ENCODE assay signal across 8 cellular contexts in the genomic region with DNA sequence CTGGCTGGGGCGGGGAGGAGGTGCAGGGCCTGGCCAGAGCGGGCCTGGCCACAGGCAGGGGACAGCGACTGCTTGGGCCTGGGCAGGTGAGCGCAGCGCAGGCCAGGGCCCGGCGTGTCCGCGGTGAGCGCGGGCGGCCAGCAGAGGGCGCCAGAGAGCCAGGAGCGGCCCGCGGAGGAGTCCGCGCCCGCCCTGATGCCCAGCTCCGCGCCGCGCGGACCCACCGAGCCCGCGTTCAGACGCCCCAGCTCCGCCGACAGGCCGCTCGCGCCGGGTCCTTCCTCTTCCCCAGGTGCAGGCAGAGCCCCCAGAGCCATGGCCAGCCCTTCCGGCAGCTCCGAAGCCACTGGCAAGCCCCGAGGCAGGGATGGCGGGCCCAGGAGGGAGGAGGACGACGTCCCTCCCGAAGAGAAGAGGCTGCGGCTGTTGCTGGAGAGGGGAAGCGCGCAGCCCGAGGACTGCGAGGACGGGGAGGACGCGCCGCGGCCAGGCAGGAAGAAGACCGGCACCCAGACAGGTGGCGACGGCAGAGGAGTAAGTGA.
A peak's percentile ranks its signal among the peaks of the same experiment; 100 is the strongest.
DNase-seq lines count a peak whose midpoint lies in the region; ATAC-seq, FAIRE-seq and TF ChIP-seq lines count a peak whose summit lies in the region.
"Not testable (repeated sequence)": the region's sequence is repeated elsewhere in the genome, so short reads cannot be mapped to it uniquely, and the experiment has no call there.

No MANE protein-coding gene starts in this region.

- DNase-seq in D721Med (ENCODE audit: insufficient read length, low spot score) (peak; percentile 28), IMR-90 (peak; percentile 14), OCI-M1 (lab: John Stamatoyannopoulos, UW) (peak; percentile 33), choroid plexus epithelial cell (ENCODE audit: low read depth) (peak; percentile 34), progenitor cell of endocrine pancreas (ENCODE audit: low spot score, unreplicated experiment) (peak; percentile 71)
- peak; percentile 17 to 25 for DNase-seq in activated CD8-positive, alpha-beta memory T cell treated with anti-CD3 and anti-CD28 coated beads for 4 hours (ENCODE audit: low read depth in 2 of 2)
- peak; percentile 69 to 74 for DNase-seq in stimulated activated naive CD8-positive, alpha-beta T cell treated with anti-CD3 and anti-CD28 coated beads, Interleukin-15, amount 100 ng/mL, for 72 hours

- no CpG with 5 or more reads among the region's 54 CpGs for WGBS in IMR-90 (ENCODE audit: extremely low coverage in 2 of 2, insufficient read length in 1 of 2), 2 experiments

- H3K27ac ChIP-seq in IMR-90 (ENCODE audit: insufficient read depth, low read length); iPS-20b (ENCODE audit: low read length): not testable (repeated sequence)

- not testable (repeated sequence) for H3K9me3 ChIP-seq in IMR-90 (ENCODE audit: control insufficient read depth, insufficient read depth, low read length); iPS-20b (ENCODE audit: insufficient read depth, low read depth, low read length)

- FAIRE-seq in D721Med (lab: Jason Lieb, UNC): not testable (repeated sequence)

- H3K27me3 Mint-ChIP-seq in progenitor cell of endocrine pancreas: peaks cover 50% of the 10 kb centered on the region
- peaks cover 68% of the 10 kb centered on the region for H3K27me3 Mint-ChIP-seq in stimulated activated naive CD8-positive, alpha-beta T cell treated with anti-CD3 and anti-CD28 coated beads, Interleukin-15, amount 100 ng/mL, for 72 hours

- H3K27me3 ChIP-seq in IMR-90 (ENCODE audit: control insufficient read depth, insufficient read depth, low read length) (peaks cover 20% of the 10 kb centered on the region), iPS-20b (ENCODE audit: insufficient read depth, low read length) (peaks cover 27% of the 10 kb centered on the region)

- not testable (repeated sequence) for BruUV-seq in IMR-90 (replicated peaks; lab: Mats Ljungman, UMichigan)

- not testable (repeated sequence) for H3K9me1 ChIP-seq in IMR-90 (ENCODE audit: insufficient read depth, low read length)

- H3K4me1 ChIP-seq in IMR-90 (ENCODE audit: control insufficient read depth, insufficient read depth, low read length); iPS-20b (ENCODE audit: insufficient read depth, low read length): not testable (repeated sequence)

- peak; percentile 58 for TF ChIP-seq RAD21 in IMR-90 (IDR thresholded peaks at IDR 0.05; ENCODE audit: low read length)

- not testable (repeated sequence) for H4K5ac ChIP-seq in IMR-90 (ENCODE audit: low read depth, low read length)

- not testable (repeated sequence) for H3K36me3 ChIP-seq in IMR-90 (ENCODE audit: control insufficient read depth, insufficient read depth, low read length); iPS-20b (ENCODE audit: insufficient read depth, low read depth, low read length)

- H2BK5ac ChIP-seq in IMR-90 (ENCODE audit: low read depth, low read length, poor library complexity, severe bottlenecking): not testable (repeated sequence)

- intact Hi-C loops in IMR-90 (cut with micrococcal nuclease): loop anchor here (5.0 kb wide), 2 partner anchors 151 to 171 kb away; no protein-coding TSS in a partner anchor

- not testable (repeated sequence) for H4K91ac ChIP-seq in IMR-90 (ENCODE audit: insufficient read depth, low read depth, low read length)

- in situ Hi-C loops in IMR-90 (cut with MboI; ENCODE audit: low sequenced_read_pairs): not testable (repeated sequence)

- H3K4me2 ChIP-seq in IMR-90 (ENCODE audit: low read depth, low read length): peak overlapping the region; percentile 90

- H2BK20ac ChIP-seq in IMR-90 (ENCODE audit: low read depth, low read length): not testable (repeated sequence)

- not testable (repeated sequence) for H2BK120ac ChIP-seq in IMR-90 (ENCODE audit: low read depth, low read length)

- H3K18ac ChIP-seq in IMR-90 (ENCODE audit: low read depth, low read length): not testable (repeated sequence)

- H2AFZ ChIP-seq in IMR-90 (replicated peaks; ENCODE audit: low read length, poor library complexity): not testable (repeated sequence)

- ATAC-seq in IMR-90 (ENCODE audit: low read depth): not testable (repeated sequence)
- ATAC-seq in stimulated activated naive CD8-positive, alpha-beta T cell treated with anti-CD3 and anti-CD28 coated beads, Interleukin-15, amount 100 ng/mL, for 72 hours: peak; percentile 59

- not testable (repeated sequence) for H4K8ac ChIP-seq in IMR-90 (ENCODE audit: low read depth in 2 of 2, low read length in 2 of 2)

- not testable (repeated sequence) for H3K14ac ChIP-seq in IMR-90 (replicated peaks; ENCODE audit: low read depth, low read length)

- H3K4me3 ChIP-seq in IMR-90 (ENCODE audit: insufficient read depth, low read depth, low read length) (peak overlapping the region; percentile 68), choroid plexus epithelial cell (ENCODE audit: low read depth, low read length) (peak overlapping the region; percentile 54), iPS-20b (ENCODE audit: low read length) (peak overlapping the region; percentile 61; the same call in 1 of the 2 replicates)

- not testable (repeated sequence) for H2AK5ac ChIP-seq in IMR-90 (ENCODE audit: low read depth, low read length)

- dilution Hi-C loops in IMR-90 (cut with HindIII; ENCODE audit: low sequenced_read_pairs, unreplicated experiment): not testable (repeated sequence)

- TF ChIP-seq POLR2A in IMR-90 (IDR thresholded peaks at IDR 0.05; ENCODE audit: low read depth, low read length): not testable (repeated sequence)

- not testable (repeated sequence) for H3K27ac Mint-ChIP-seq in progenitor cell of endocrine pancreas
- H3K27ac Mint-ChIP-seq in stimulated activated naive CD8-positive, alpha-beta T cell treated with anti-CD3 and anti-CD28 coated beads, Interleukin-15, amount 100 ng/mL, for 72 hours: peak overlapping the region in 1 of 2 donors; percentile 52

- CTCF ChIA-PET in IMR-90 (lab: Yijun Ruan, JAX): not testable (repeated sequence)

- not testable (repeated sequence) for H3K9me3 Mint-ChIP-seq in progenitor cell of endocrine pancreas (ENCODE audit: low read depth); stimulated activated naive CD8-positive, alpha-beta T cell treated with anti-CD3 and anti-CD28 coated beads, Interleukin-15, amount 100 ng/mL, for 72 hours

- not testable (repeated sequence) for H3K4me1 Mint-ChIP-seq in progenitor cell of endocrine pancreas (ENCODE audit: low read depth)
- H3K4me1 Mint-ChIP-seq in stimulated activated naive CD8-positive, alpha-beta T cell treated with anti-CD3 and anti-CD28 coated beads, Interleukin-15, amount 100 ng/mL, for 72 hours: peaks cover 13% of the 10 kb centered on the region

- not testable (repeated sequence) for H3K23ac ChIP-seq in IMR-90 (ENCODE audit: low read depth, low read length)

- TF ChIP-seq CTCF in D721Med (IDR thresholded peaks at IDR 0.05; ENCODE audit: insufficient read depth, missing control alignments): peak; percentile 45
- peak; percentile 56 for TF ChIP-seq CTCF in IMR-90 (conservative IDR thresholded peaks at IDR 0.05; ENCODE audit: low read depth, low read length)
- peak; percentile 35 for TF ChIP-seq CTCF in choroid plexus epithelial cell (conservative IDR thresholded peaks at IDR 0.05; ENCODE audit: low read depth, low read length)
- TF ChIP-seq CTCF in progenitor cell of endocrine pancreas (IDR thresholded peaks at IDR 0.05; ENCODE audit: unreplicated experiment): peak; percentile 83

- not testable (repeated sequence) for H3K36me3 Mint-ChIP-seq in progenitor cell of endocrine pancreas (ENCODE audit: insufficient read depth)

- H3K79me1 ChIP-seq in IMR-90 (ENCODE audit: low read depth in 1 of 2, low read length in 2 of 2): not testable (repeated sequence)

- not testable (repeated sequence) for H4K20me1 ChIP-seq in IMR-90 (ENCODE audit: insufficient read depth, low read length)

- H3K4me3 Mint-ChIP-seq in progenitor cell of endocrine pancreas (ENCODE audit: low read depth): peak overlapping the region; percentile 66
- H3K4me3 Mint-ChIP-seq in stimulated activated naive CD8-positive, alpha-beta T cell treated with anti-CD3 and anti-CD28 coated beads, Interleukin-15, amount 100 ng/mL, for 72 hours: peak overlapping the region; percentile 73 to 84

- not testable (repeated sequence) for H2AK9ac ChIP-seq in IMR-90 (replicated peaks; ENCODE audit: low read depth, low read length, poor library complexity)

- not testable (repeated sequence) for H2BK15ac ChIP-seq in IMR-90 (ENCODE audit: low read depth, low read length)

- not testable (repeated sequence) for H3K56ac ChIP-seq in IMR-90 (ENCODE audit: extremely low read depth, insufficient read depth, low read length)

- POLR2A ChIA-PET in IMR-90 (lab: Charles Lee; ENCODE audit: unreplicated experiment): not testable (repeated sequence)

- H3K4ac ChIP-seq in IMR-90 (ENCODE audit: low read depth, low read length): not testable (repeated sequence)

- H3K9ac ChIP-seq in IMR-90 (ENCODE audit: low read depth, low read length); iPS-20b (ENCODE audit: low read depth, low read length): not testable (repeated sequence)

TF ChIP-seq in IMR-90, 13 proteins besides CTCF, POLR2A, EP300 and RAD21:
- TF ChIP-seq SMC3 (IDR thresholded peaks at IDR 0.05; ENCODE audit: low read depth, low read length): peak; percentile 49

Comparison
In these comparisons a context has a peak if more than half of its experiments do, and no peak if none do; other contexts are left out.
1. DNase-seq: peak in every context shown above with its lines; median percentile 72 in stimulated activated naive CD8-positive, alpha-beta T cell treated with anti-CD3 and anti-CD28 coated beads, Interleukin-15, amount 100 ng/mL, for 72 hours; 71 in progenitor cell of endocrine pancreas; 34 in choroid plexus epithelial cell; 33 in OCI-M1; 28 in D721Med; 21 in activated CD8-positive, alpha-beta memory T cell treated with anti-CD3 and anti-CD28 coated beads for 4 hours; 14 in IMR-90.